In genomic region chr6:71433441-71433840, GRCh38 we compare ENCODE assay signal across 9 cellular contexts.
"Had no signal": no experiment of that assay in that cellular context is flagged by ENCODE, and none has a peak within 500 bp of the region (broad histone marks: within the 10 kb centered on the region; RNA-seq: fewer than 3 reads in every experiment).

No MANE protein-coding gene starts in this region.

- H3K9me3 ChIP-seq: HAP-1 had no signal

- H3K36me3 ChIP-seq: HAP-1 had no signal

- DNase-seq: GM23248, GOT3, HFFc6, KBM-7 had no signal

- ATAC-seq: HCT116, HepG2 had no signal

- H3K4me3 ChIP-seq: GM23248, HAP-1 had no signal

- FAIRE-seq: HepG2 had no signal

- H3K9ac ChIP-seq: GM23248, KMS-11 had no signal

- H3K4me1 ChIP-seq: HAP-1 had no signal

- H3K27ac ChIP-seq: GM23248, HL-60, KMS-11 had no signal

- H3K4me2 ChIP-seq: KMS-11 had no signal

- H2AFZ ChIP-seq: GM23248 had no signal
